27 cellular contexts compared by ENCODE assay signal in the genomic region with DNA sequence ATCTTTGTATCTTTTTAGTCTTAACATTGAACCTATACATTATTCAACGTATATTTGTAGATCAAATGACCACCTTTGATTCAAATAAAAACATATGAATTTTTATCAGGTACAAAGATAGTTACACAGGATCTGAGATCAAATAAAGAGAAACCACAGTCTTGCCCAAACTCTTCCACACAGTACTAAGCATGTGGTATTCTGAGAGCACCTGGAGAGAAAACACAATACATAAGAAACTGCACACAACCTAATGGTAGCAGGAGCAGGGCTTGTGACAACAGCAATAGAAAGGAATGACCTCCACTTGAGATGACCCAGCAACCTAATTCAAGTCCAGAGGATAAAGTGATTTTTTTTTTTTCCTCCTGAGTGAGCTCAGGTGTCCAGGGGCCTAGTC.
"Had no signal": no experiment of that assay in that cellular context is flagged by ENCODE, and none has a peak within 500 bp of the region (broad histone marks: within the 10 kb centered on the region; RNA-seq: fewer than 3 reads in every experiment).

No MANE protein-coding gene starts in this region.

- H3K36me3 Mint-ChIP-seq: activated naive CD4-positive, alpha-beta T cell treated with anti-CD3 and anti-CD28 coated beads, Interleukin-2, amount 10 ng/mL, durations not matched to agents 7 days and 5 days; mesothelial cell of epicardium; naive B cell; stimulated activated effector memory CD8-positive, alpha-beta T cell treated with anti-CD3 and anti-CD28 coated beads, Interleukin-12 subunit alpha, Interleukin-12 subunit beta, amount 100 ng/mL, for 72 hours had no signal

- H3K27me3 Mint-ChIP-seq: effector memory CD8-positive, alpha-beta T cell had no signal

- H3K9me3 Mint-ChIP-seq: activated naive CD4-positive, alpha-beta T cell treated with anti-CD3 and anti-CD28 coated beads, Interleukin-2, amount 10 ng/mL, durations not matched to agents 7 days and 5 days; activated T-helper 1 cell treated with anti-CD3 and anti-CD28 coated beads, Interleukin-12 subunit alpha, Interleukin-12 subunit beta, Interleukin-2, Interleukin-4 antibody, amounts not matched to agents 30 ng/mL and 10 ng/mL and 1 ng/mL, durations not matched to agents 14 hours and 24 hours and 36 hours; effector memory CD8-positive, alpha-beta T cell; mesothelial cell of epicardium; naive B cell; neural crest cell; stimulated activated effector memory CD8-positive, alpha-beta T cell treated with anti-CD3 and anti-CD28 coated beads, Interleukin-12 subunit alpha, Interleukin-12 subunit beta, amount 100 ng/mL, for 72 hours had no signal

- H3K27ac Mint-ChIP-seq: activated CD4-positive, alpha-beta T cell treated with anti-CD3 and anti-CD28 coated beads for 36 hours; activated naive CD4-positive, alpha-beta T cell treated with anti-CD3 and anti-CD28 coated beads, Interleukin-2, amount 10 ng/mL, durations not matched to agents 7 days and 5 days; activated T-helper 1 cell treated with anti-CD3 and anti-CD28 coated beads, Interleukin-12 subunit alpha, Interleukin-12 subunit beta, Interleukin-2, Interleukin-4 antibody, amounts not matched to agents 30 ng/mL and 10 ng/mL and 1 ng/mL, durations not matched to agents 14 hours and 24 hours and 36 hours; effector memory CD8-positive, alpha-beta T cell; mesothelial cell of epicardium; stimulated activated effector memory CD8-positive, alpha-beta T cell treated with anti-CD3 and anti-CD28 coated beads, Interleukin-12 subunit alpha, Interleukin-12 subunit beta, amount 100 ng/mL, for 72 hours had no signal

- H3K4me1 Mint-ChIP-seq: naive B cell had no signal

- ATAC-seq: activated CD4-positive, alpha-beta T cell treated with anti-CD3 and anti-CD28 coated beads for 36 hours; effector memory CD8-positive, alpha-beta T cell; gastroesophageal sphincter; left colon; pancreas; sciatic nerve; stimulated activated effector memory CD8-positive, alpha-beta T cell treated with anti-CD3 and anti-CD28 coated beads, Interleukin-12 subunit alpha, Interleukin-12 subunit beta, amount 100 ng/mL, for 72 hours; upper lobe of right lung had no signal

- DNase-seq: activated CD4-positive, alpha-beta T cell treated with anti-CD3 and anti-CD28 coated beads for 36 hours; activated CD4-positive, CD25-positive, alpha-beta regulatory T cell; activated CD8-positive, alpha-beta memory T cell treated with anti-CD3 and anti-CD28 coated beads for 24 hours; activated gamma-delta T cell; activated naive CD4-positive, alpha-beta T cell treated with anti-CD3 and anti-CD28 coated beads, Interleukin-2, amount 10 ng/mL, durations not matched to agents 7 days and 5 days; activated T-cell treated with anti-CD3 and anti-CD28 coated beads, Interleukin-2, amount 50 U/mL, for 1 hour; amygdala; caudate nucleus; cortex of kidney; effector memory CD8-positive, alpha-beta T cell; islet precursor cell; left colon; naive B cell; nucleus accumbens; pancreas; retina; stimulated activated CD4-positive, alpha-beta T cell treated with anti-CD3 and anti-CD28 coated beads, Interleukin-12 subunit alpha, Interleukin-12 subunit beta, amount 100 ng/mL, for 4 hours; stimulated activated CD4-positive, alpha-beta T cell treated with anti-CD3 and anti-CD28 coated beads, Interleukin-4, amount 100 ng/mL, for 24 hours; stomach; tibial artery; upper lobe of right lung had no signal

- H3K4me3 Mint-ChIP-seq: activated CD4-positive, alpha-beta T cell treated with anti-CD3 and anti-CD28 coated beads for 36 hours; activated naive CD4-positive, alpha-beta T cell treated with anti-CD3 and anti-CD28 coated beads, Interleukin-2, amount 10 ng/mL, durations not matched to agents 7 days and 5 days; activated T-helper 1 cell treated with anti-CD3 and anti-CD28 coated beads, Interleukin-12 subunit alpha, Interleukin-12 subunit beta, Interleukin-2, Interleukin-4 antibody, amounts not matched to agents 30 ng/mL and 10 ng/mL and 1 ng/mL, durations not matched to agents 14 hours and 24 hours and 36 hours; effector memory CD8-positive, alpha-beta T cell; mesothelial cell of epicardium; naive B cell; neural crest cell; stimulated activated effector memory CD8-positive, alpha-beta T cell treated with anti-CD3 and anti-CD28 coated beads, Interleukin-12 subunit alpha, Interleukin-12 subunit beta, amount 100 ng/mL, for 72 hours had no signal
